8 cellular contexts compared by ENCODE assay signal in genomic region chr17:64025732-64026294, GRCh38. TPM values are rescaled to one million over a fixed set of nuclear protein-coding genes. Genes with fewer than 3 reads are reported as not detected.
DNase-seq lines count a peak whose midpoint lies in the region; ATAC-seq, FAIRE-seq and TF ChIP-seq lines count a peak whose summit lies in the region.

No MANE protein-coding gene starts in this region.

- FAIRE-seq in GM12892 (lab: Jason Lieb, UNC) (peak; percentile 75), frontal cortex (lab: Jason Lieb, UNC) (no peak)

- TF ChIP-seq CTCF in chondrocyte (IDR thresholded peaks at IDR 0.05) (peak; percentile 99), lower leg skin (IDR thresholded peaks at IDR 0.05) (peak in 1 of 3 donors; percentile 77)

- peak; percentile 71 for ATAC-seq in HG03280 (IDR thresholded peaks at IDR 0.05; ENCODE audit: unreplicated experiment)

- H3K27ac Mint-ChIP-seq in chondrocyte (ENCODE audit: unreplicated experiment), result no peak overlapping the region

- H3K27me3 Mint-ChIP-seq in chondrocyte (ENCODE audit: low read depth), result peaks cover 1% of the 10 kb centered on the region

- peak overlapping the region; percentile 45 for H3K4me3 Mint-ChIP-seq in chondrocyte (ENCODE audit: unreplicated experiment)

- peak; percentile 58 for DNase-seq in GM12892 (ENCODE audit: insufficient read length)
- DNase-seq in NCI-H510A treated with DMSO at 0.1 percent for 48 hours (lab: John Stamatoyannopoulos, UW), result peak; percentile 74
- peak; percentile 83 for DNase-seq in activated CD4-positive, CD25-positive, alpha-beta regulatory T cell treated with anti-CD3 and anti-CD28 coated beads, Interleukin-2, amount 50 U/mL, for 72 hours
- no peak for DNase-seq in chondrocyte (ENCODE audit: low spot score)
- DNase-seq in lower leg skin (ENCODE audit: low spot score in 2 of 2), result peak; percentile 50 to 96
- DNase-seq in stimulated activated CD4-positive, alpha-beta T cell treated with anti-CD3 and anti-CD28 coated beads, TNF-alpha, amount 100 ng/mL, for 1 hour (ENCODE audit: low read depth in 3 of 3, low spot score in 1 of 3), result peak; percentile 68 to 86 (median 84)
- no peak for DNase-seq in frontal cortex (ENCODE audit: low spot score in 2 of 2)

- peaks cover 5% of the 10 kb centered on the region for H3K4me1 Mint-ChIP-seq in chondrocyte (ENCODE audit: low read depth)

- intact Hi-C loops in lower leg skin (cut with DNase I; ENCODE audit: low total_unique reads), result loop anchor here (5.0 to 10.0 kb wide), 2 partner anchors 106 to 111 kb away; partner anchors contain the start of genes CSHL1, ERN1 and GH1

- H3K36me3 Mint-ChIP-seq in chondrocyte (ENCODE audit: low read depth), result no peaks in the 10 kb centered on the region

- WGBS in lower leg skin, 2 donors, result 2 to 3% methylated on average over 21 of the region's 21 CpGs

- H3K4me3 ChIP-seq in lower leg skin (ENCODE audit: low read depth, poor library complexity, severe bottlenecking), result no peak overlapping the region

- H3K9me3 Mint-ChIP-seq in chondrocyte (ENCODE audit: low read depth), result no peaks in the 10 kb centered on the region

- TF ChIP-seq POLR2A in GM12892 (IDR thresholded peaks at IDR 0.05; ENCODE audit: low read depth, low read length) (no peak), lower leg skin (IDR thresholded peaks at IDR 0.05) (no peak)

RNA-seq across cellular contexts. Expression of gene ICAM2, which starts 5.4 kb away (rescaled TPM):
- 33.1 TPM for polyA plus RNA-seq in GM12892 (2012; ENCODE audit: missing spikeins)
- total RNA-seq in chondrocyte (not detected in 3 replicates), lower leg skin (10 to 100 TPM; 11.5 to 26.8 (median 19.9) TPM), frontal cortex (7.3 TPM)

RNA-seq across cellular contexts. Expression of gene PRR29, which starts 27.7 kb away (rescaled TPM):
- 0.30 TPM for polyA plus RNA-seq in GM12892 (2012; ENCODE audit: missing spikeins)
- total RNA-seq in chondrocyte (0.28 to 0.35 TPM in 2 of 3 replicates, not detected in the other), lower leg skin (under 1 TPM in 1 of 4 donors, not detected in 3; 0.17 TPM), frontal cortex (2.0 TPM)

RNA-seq across cellular contexts. Expression of gene SCN4A, which starts 53.1 kb away (rescaled TPM):
- polyA plus RNA-seq in GM12892 (2012; ENCODE audit: missing spikeins), result 0.64 TPM
- total RNA-seq in chondrocyte (not detected in 3 replicates), lower leg skin (1 to 10 TPM in 1 of 4 donors, under 1 TPM in 3; 0.80 to 1.5 (median 0.81) TPM), frontal cortex (not detected)

Comparison
In these comparisons a context has a peak if more than half of its experiments do, and no peak if none do; other contexts are left out.
1. DNase-seq: peak in GM12892 (single experiment), NCI-H510A treated with DMSO at 0.1 percent for 48 hours (single experiment), activated CD4-positive, CD25-positive, alpha-beta regulatory T cell treated with anti-CD3 and anti-CD28 coated beads, Interleukin-2, amount 50 U/mL, for 72 hours (single experiment), lower leg skin (2 of 2) and stimulated activated CD4-positive, alpha-beta T cell treated with anti-CD3 and anti-CD28 coated beads, TNF-alpha, amount 100 ng/mL, for 1 hour (3 of 3); none in chondrocyte (single experiment) and frontal cortex (0 of 2).